In the genomic region with DNA sequence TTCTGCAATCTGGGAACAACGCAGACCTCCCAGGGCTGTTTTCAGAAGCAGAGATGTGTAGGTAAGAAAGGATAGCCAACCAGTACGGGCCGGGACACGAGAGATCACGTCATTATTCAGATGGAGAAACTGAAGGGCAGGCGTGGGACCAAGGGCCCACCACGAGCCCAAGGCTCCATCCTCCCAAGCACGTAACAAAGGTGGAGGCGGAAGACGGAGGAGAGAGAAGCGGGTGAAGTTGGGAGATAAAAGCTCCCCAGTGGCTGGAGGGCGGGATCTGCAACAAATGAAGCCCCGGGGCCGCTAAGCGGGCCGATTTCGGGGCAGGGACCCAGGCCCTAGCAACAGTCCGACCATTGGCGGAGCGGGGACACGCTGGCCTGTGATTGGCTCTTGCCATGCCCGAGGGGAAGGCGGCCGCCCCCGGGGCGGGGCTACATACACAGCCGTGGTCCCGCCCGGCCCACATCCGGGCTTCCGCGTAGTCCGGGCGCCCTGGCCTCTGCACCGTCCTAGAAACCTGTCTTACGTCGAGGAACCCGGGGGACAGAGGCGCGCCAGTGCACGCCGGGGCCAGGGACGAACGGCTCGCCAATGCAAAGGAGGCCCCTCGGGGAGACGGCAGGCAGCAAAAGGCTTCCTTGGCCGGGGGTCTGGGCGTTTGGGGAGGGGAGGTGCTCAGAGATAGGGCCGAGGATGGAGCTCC, we compare ENCODE assay signal across 8 cellular contexts. TPM values are rescaled to one million over a fixed set of nuclear protein-coding genes. Genes with fewer than 3 reads are reported as not detected.
DNase-seq lines count a peak whose midpoint lies in the region; ATAC-seq and TF ChIP-seq lines count a peak whose summit lies in the region.

No MANE protein-coding gene starts in this region.

- ATAC-seq in HG02623 (IDR thresholded peaks at IDR 0.05; ENCODE audit: unreplicated experiment) (peak; percentile 92), Right ventricle myocardium inferior (peak; percentile 96)

- H3K4me1 ChIP-seq in parathyroid adenoma (peaks cover 15% of the 10 kb centered on the region), tibial nerve (peaks cover 0 to 41% (median 11%) of the 10 kb centered on the region in 4 donors)

- H3K9me3 ChIP-seq in parathyroid adenoma (ENCODE audit: control insufficient read depth, low read length): no peaks in the 10 kb centered on the region
- no peaks in the 10 kb centered on the region for H3K9me3 ChIP-seq in tibial nerve

- WGBS in tibial nerve, 2 donors: 0% methylated on average over 40 of the region's 50 CpGs

- intact Hi-C loops in Right ventricle myocardium inferior (cut with DNase I): loop anchor here (5.0 kb wide), 1 partner anchor 36 kb away; no protein-coding TSS in a partner anchor

- H2AFZ ChIP-seq in parathyroid adenoma: peak overlapping the region; percentile 74

- H3K27me3 Mint-ChIP-seq in activated naive CD8-positive, alpha-beta T cell treated with anti-CD3 and anti-CD28 coated beads for 36 hours: no peaks in the 10 kb centered on the region

- TF ChIP-seq EP300 in tibial nerve (IDR thresholded peaks at IDR 0.05): peak; percentile 79 to 94

- peak overlapping the region; percentile 94 for H3K27ac Mint-ChIP-seq in activated naive CD8-positive, alpha-beta T cell treated with anti-CD3 and anti-CD28 coated beads for 36 hours

- peak overlapping the region; percentile 91 for H3K27ac ChIP-seq in parathyroid adenoma
- H3K27ac ChIP-seq in tibial nerve: peak overlapping the region; percentile 94 to 97 (median 96)

- TF ChIP-seq POLR2A in tibial nerve (IDR thresholded peaks at IDR 0.05): peak; percentile 87 to 94

- peak overlapping the region; percentile 51 for H3K9ac ChIP-seq in parathyroid adenoma

- peaks cover 2% of the 10 kb centered on the region for H3K79me2 ChIP-seq in parathyroid adenoma

- H3K4me1 Mint-ChIP-seq in activated naive CD8-positive, alpha-beta T cell treated with anti-CD3 and anti-CD28 coated beads for 36 hours: peaks cover 26% of the 10 kb centered on the region

- H3K4me3 Mint-ChIP-seq in activated naive CD8-positive, alpha-beta T cell treated with anti-CD3 and anti-CD28 coated beads for 36 hours: peak overlapping the region; percentile 84

- H3K4me3 ChIP-seq in parathyroid adenoma (ENCODE audit: low read depth, low read length): peak overlapping the region; percentile 96
- peak overlapping the region; percentile 77 to 90 (median 84) for H3K4me3 ChIP-seq in tibial nerve

- H3K36me3 ChIP-seq in parathyroid adenoma (ENCODE audit: control insufficient read depth, insufficient read depth, low read length) (no peaks in the 10 kb centered on the region), tibial nerve (peaks cover 0 to 4% (median 0%) of the 10 kb centered on the region in 3 donors)

- peak; percentile 97 for DNase-seq in GM10266 (ENCODE audit: extremely low spot score)
- peak; percentile 98 for DNase-seq in NCI-H1105 (lab: John Stamatoyannopoulos, UW)
- peak; percentile 87 for DNase-seq in SKM-1 (lab: John Stamatoyannopoulos, UW; ENCODE audit: unreplicated experiment)
- DNase-seq in activated naive CD8-positive, alpha-beta T cell treated with anti-CD3 and anti-CD28 coated beads for 36 hours: peak; percentile 97
- peak; percentile 99 for DNase-seq in Right ventricle myocardium inferior (ENCODE audit: missing footprints)
- peak; percentile 92 to 96 for DNase-seq in tibial nerve (ENCODE audit: low spot score in 2 of 2)

- peak overlapping the region; percentile 97 for H3K4me2 ChIP-seq in parathyroid adenoma (ENCODE audit: low read length)

- peaks cover 10% of the 10 kb centered on the region for H3K36me3 Mint-ChIP-seq in activated naive CD8-positive, alpha-beta T cell treated with anti-CD3 and anti-CD28 coated beads for 36 hours

- TF ChIP-seq CTCF in GM10266 (IDR thresholded peaks at IDR 0.05; ENCODE audit: control insufficient read depth, insufficient read depth, low read depth, missing control alignments) (no peak), parathyroid adenoma (IDR thresholded peaks at IDR 0.05) (no peak), tibial nerve (IDR thresholded peaks at IDR 0.05) (peak in 1 of 5 experiments; percentile 23)

- H3K27me3 ChIP-seq in parathyroid adenoma (ENCODE audit: control insufficient read depth, insufficient read depth, low read length) (no peaks in the 10 kb centered on the region), tibial nerve (no peaks in the 10 kb centered on the region)

- no peaks in the 10 kb centered on the region for H3K9me3 Mint-ChIP-seq in activated naive CD8-positive, alpha-beta T cell treated with anti-CD3 and anti-CD28 coated beads for 36 hours

RNA-seq across cellular contexts. Expression of a gene that starts 15.5 kb away (rescaled TPM):
- total RNA-seq in activated naive CD8-positive, alpha-beta T cell treated with anti-CD3 and anti-CD28 coated beads for 36 hours: 100 to 1,000 TPM in 1 of 2 experiments, 10 to 100 TPM in 1; 96.7 to 102 TPM
- 3,139 TPM for total RNA-seq in Right ventricle myocardium inferior
- 100 to 1,000 TPM; 272 to 385 (median 324) TPM for total RNA-seq in tibial nerve

RNA-seq across cellular contexts. Expression of a gene that starts 40.9 kb away (rescaled TPM):
- total RNA-seq in activated naive CD8-positive, alpha-beta T cell treated with anti-CD3 and anti-CD28 coated beads for 36 hours: 100 to 1,000 TPM; 155 to 157 TPM
- 243 TPM for total RNA-seq in Right ventricle myocardium inferior
- total RNA-seq in tibial nerve: 10 to 100 TPM; 54.9 to 96.6 (median 81.7) TPM

Comparison
In these comparisons a context has a peak if more than half of its experiments do, and no peak if none do; other contexts are left out.
1. Peak in every context shown above with its lines: DNase-seq, ATAC-seq, H3K4me3 ChIP-seq and H3K27ac ChIP-seq.